ENCODE assay signal across 1 cellular context in the genomic region with DNA sequence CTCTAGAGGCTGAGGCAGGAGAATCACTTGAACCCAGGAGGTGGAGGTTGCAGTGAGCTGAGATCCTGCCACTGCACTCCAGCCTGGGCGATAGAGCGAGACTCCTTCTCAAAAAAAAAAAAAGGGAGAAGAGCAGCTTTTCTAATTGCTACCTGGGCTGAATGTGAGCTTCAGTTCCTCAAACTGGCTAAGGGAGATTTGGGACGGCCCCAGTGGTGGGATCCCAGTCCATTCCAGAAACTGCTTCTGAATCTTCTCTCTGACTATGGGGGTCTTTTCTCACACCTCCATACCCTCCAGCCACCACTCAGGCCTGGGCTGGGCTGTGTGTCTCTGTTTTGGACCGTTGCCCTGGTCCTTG.
A peak's percentile ranks its signal among the peaks of the same experiment; 100 is the strongest.
TF ChIP-seq lines count a peak whose summit lies in the region.

No MANE protein-coding gene starts in this region.

TF ChIP-seq in GM12878, 131 proteins besides CTCF, POLR2A, EP300 and RAD21 (continued from another document):
- TF ChIP-seq, protein P1, sequence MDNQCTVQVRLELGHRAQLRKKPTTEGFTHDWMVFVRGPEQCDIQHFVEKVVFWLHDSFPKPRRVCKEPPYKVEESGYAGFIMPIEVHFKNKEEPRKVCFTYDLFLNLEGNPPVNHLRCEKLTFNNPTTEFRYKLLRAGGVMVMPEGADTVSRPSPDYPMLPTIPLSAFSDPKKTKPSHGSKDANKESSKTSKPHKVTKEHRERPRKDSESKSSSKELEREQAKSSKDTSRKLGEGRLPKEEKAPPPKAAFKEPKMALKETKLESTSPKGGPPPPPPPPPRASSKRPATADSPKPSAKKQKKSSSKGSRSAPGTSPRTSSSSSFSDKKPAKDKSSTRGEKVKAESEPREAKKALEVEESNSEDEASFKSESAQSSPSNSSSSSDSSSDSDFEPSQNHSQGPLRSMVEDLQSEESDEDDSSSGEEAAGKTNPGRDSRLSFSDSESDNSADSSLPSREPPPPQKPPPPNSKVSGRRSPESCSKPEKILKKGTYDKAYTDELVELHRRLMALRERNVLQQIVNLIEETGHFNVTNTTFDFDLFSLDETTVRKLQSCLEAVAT (IDR thresholded peaks at IDR 0.05): peak; percentile 6; the same call in 1 of the 2 replicates
- TF ChIP-seq, protein P2, sequence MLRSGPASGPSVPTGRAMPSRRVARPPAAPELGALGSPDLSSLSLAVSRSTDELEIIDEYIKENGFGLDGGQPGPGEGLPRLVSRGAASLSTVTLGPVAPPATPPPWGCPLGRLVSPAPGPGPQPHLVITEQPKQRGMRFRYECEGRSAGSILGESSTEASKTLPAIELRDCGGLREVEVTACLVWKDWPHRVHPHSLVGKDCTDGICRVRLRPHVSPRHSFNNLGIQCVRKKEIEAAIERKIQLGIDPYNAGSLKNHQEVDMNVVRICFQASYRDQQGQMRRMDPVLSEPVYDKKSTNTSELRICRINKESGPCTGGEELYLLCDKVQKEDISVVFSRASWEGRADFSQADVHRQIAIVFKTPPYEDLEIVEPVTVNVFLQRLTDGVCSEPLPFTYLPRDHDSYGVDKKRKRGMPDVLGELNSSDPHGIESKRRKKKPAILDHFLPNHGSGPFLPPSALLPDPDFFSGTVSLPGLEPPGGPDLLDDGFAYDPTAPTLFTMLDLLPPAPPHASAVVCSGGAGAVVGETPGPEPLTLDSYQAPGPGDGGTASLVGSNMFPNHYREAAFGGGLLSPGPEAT (IDR thresholded peaks at IDR 0.05; ENCODE audit: low read depth): peak; percentile 46
- TF ChIP-seq SMAD1 (IDR thresholded peaks at IDR 0.05; ENCODE audit: low read depth, partially characterized antibody): peak; percentile 10
- TF ChIP-seq ZNF384 (IDR thresholded peaks at IDR 0.05; ENCODE audit: borderline replicate concordance, low read depth, low read length): peak; percentile 61
- peak; percentile 64 for TF ChIP-seq MTA2 (IDR thresholded peaks at IDR 0.05; ENCODE audit: low read depth)
- peak; percentile 55 to 61; a peak in 2 of 4 replicates for TF ChIP-seq IKZF2 (IDR thresholded peaks at IDR 0.05)
